Comparison of ENCODE assay signal across 2 cellular contexts in genomic region chr19:2817237-2817829, GRCh38.
A peak's percentile ranks its signal among the peaks of the same experiment; 100 is the strongest.
TF ChIP-seq lines count a peak whose summit lies in the region.

No MANE protein-coding gene starts in this region.

TF ChIP-seq in HEK293, 187 proteins besides CTCF, POLR2A, EP300 and RAD21:
- TF ChIP-seq HIC1 (tag by site-specific recombination; IDR thresholded peaks at IDR 0.05) (0 out of 2 replicates have a peak, but pooled peaks have one; percentile 18), ZNF366 (tag by site-specific recombination; conservative IDR thresholded peaks at IDR 0.05) (peak; percentile 59)

TF ChIP-seq in H1, 55 proteins besides CTCF, POLR2A, EP300 and RAD21:
- TF ChIP-seq MAX (IDR thresholded peaks at IDR 0.05) (0 out of 2 replicates have a peak, but pooled peaks have one; percentile 6), NRF1 (IDR thresholded peaks at IDR 0.05; ENCODE audit: low read depth, low read length) (peak; percentile 81), CREB1 (IDR thresholded peaks at IDR 0.05) (0 out of 2 replicates have a peak, but pooled peaks have one; percentile 21), SIX5 (IDR thresholded peaks at IDR 0.05; ENCODE audit: low read depth, low read length) (peak; percentile 72), SP1 (IDR thresholded peaks at IDR 0.05; ENCODE audit: low read depth, low read length) (peak; percentile 55; the same call in 1 of the 2 replicates)
